ENCODE assay signal across 19 cellular contexts in genomic region chr5:124511791-124512190, GRCh38.
DNase-seq lines count a peak whose midpoint lies in the region; ATAC-seq, FAIRE-seq and TF ChIP-seq lines count a peak whose summit lies in the region.
"Had no signal": no experiment of that assay in that cellular context is flagged by ENCODE, and none has a peak within 500 bp of the region (broad histone marks: within the 10 kb centered on the region; RNA-seq: fewer than 3 reads in every experiment).

No MANE protein-coding gene starts in this region.

- H3K4me1 ChIP-seq in heart right ventricle: peaks cover 0 to 27% (median 5%) of the 10 kb centered on the region in 9 donors
- H3K4me1 ChIP-seq: A549 had no signal

- no peak overlapping the region for H3K27ac ChIP-seq in heart right ventricle
- H3K27ac ChIP-seq: A549, HL-60 had no signal

- H3K36me3 ChIP-seq in heart right ventricle: no peaks in the 10 kb centered on the region

- TF ChIP-seq POLR2A in H54 (IDR thresholded peaks at IDR 0.05; ENCODE audit: low read depth, low read length): no peak

- DNase-seq in NCI-H446 treated with DMSO at 0.1 percent for 48 hours (lab: John Stamatoyannopoulos, UW) (peak; percentile 41), cerebellum (ENCODE audit: low spot score) (peak; percentile 17), foreskin fibroblast (peak; percentile 26 to 50), H54 (ENCODE audit: insufficient read length, low spot score) (no peak), heart right ventricle (no peak), NCI-H1092 (lab: John Stamatoyannopoulos, UW) (no peak)
- DNase-seq: CD8-positive, alpha-beta T cell; COR-L47; DMS153; DMS79 treated with DMSO at 0.1 percent for 48 hours; EL; HCEC 1CT; HFFc6 had no signal

- no peak for TF ChIP-seq CTCF in foreskin fibroblast (IDR thresholded peaks at IDR 0.05; ENCODE audit: low read depth, low read length)
- TF ChIP-seq CTCF in heart right ventricle (IDR thresholded peaks at IDR 0.05): no peak

- H3K4me3 ChIP-seq in foreskin fibroblast (ENCODE audit: low read depth in 1 of 2, low read length in 2 of 2) (no peak overlapping the region), heart right ventricle (no peak overlapping the region)
- H3K4me3 ChIP-seq: A549, GM23338 had no signal

- intact Hi-C loops in heart right ventricle (cut with DNase I): no loop called here

- no peaks in the 10 kb centered on the region for H3K9me3 ChIP-seq in heart right ventricle
- H3K9me3 ChIP-seq: A549 had no signal

- no peak for ATAC-seq in heart right ventricle
- ATAC-seq: A549; CD8-positive, alpha-beta T cell; GM23338 had no signal

- FAIRE-seq in H54 (lab: Jason Lieb, UNC): no peak
- FAIRE-seq: A549, D721Med, G401.6, GM12891 had no signal

- no peaks in the 10 kb centered on the region for H3K27me3 ChIP-seq in heart right ventricle

Comparison
In these comparisons a context has a peak if more than half of its experiments do, and no peak if none do; other contexts are left out.
1. DNase-seq: peak in NCI-H446 treated with DMSO at 0.1 percent for 48 hours (single experiment), cerebellum (single experiment) and foreskin fibroblast (2 of 2); none in H54 (single experiment), heart right ventricle (0 of 2) and NCI-H1092 (single experiment).